Comparison of ENCODE assay signal across 1 cellular context in genomic region chr19:13033819-13034611, GRCh38.
A peak's percentile ranks its signal among the peaks of the same experiment; 100 is the strongest.
TF ChIP-seq lines count a peak whose summit lies in the region.

No MANE protein-coding gene starts in this region.

TF ChIP-seq in HEK293, 187 proteins besides CTCF, POLR2A, EP300 and RAD21 (continued from another document):
- TF ChIP-seq ZNF692 (tag by site-specific recombination; IDR thresholded peaks at IDR 0.05) = no peak
- TF ChIP-seq ZBTB17 (tag by site-specific recombination; IDR thresholded peaks at IDR 0.05) = 0 out of 2 replicates have a peak, but pooled peaks have one; percentile 19
- no peak for TF ChIP-seq KLF1 (tag by site-specific recombination; IDR thresholded peaks at IDR 0.05)
- no peak for TF ChIP-seq ZNF354C (tag by site-specific recombination; IDR thresholded peaks at IDR 0.05; ENCODE audit: borderline replicate concordance, low read depth)
- no peak for TF ChIP-seq RBAK (tag by site-specific recombination; IDR thresholded peaks at IDR 0.05)
- TF ChIP-seq ZBTB6 (tag by site-specific recombination; IDR thresholded peaks at IDR 0.05) = 0 out of 2 replicates have a peak, but pooled peaks have one; percentile 45
- TF ChIP-seq ZNF280D (tag by site-specific recombination; IDR thresholded peaks at IDR 0.05) = no peak
- no peak for TF ChIP-seq SALL2 (tag by site-specific recombination; IDR thresholded peaks at IDR 0.05; ENCODE audit: borderline replicate concordance)
- no peak for TF ChIP-seq ZNF623 (tag by site-specific recombination; IDR thresholded peaks at IDR 0.05)
